27 cellular contexts compared by ENCODE assay signal in genomic region chr21:41558842-41559241, GRCh38. TPM values are rescaled to one million over a fixed set of nuclear protein-coding genes. Genes with fewer than 3 reads are reported as not detected.
A peak's percentile ranks its signal among the peaks of the same experiment; 100 is the strongest.
DNase-seq lines count a peak whose midpoint lies in the region; ATAC-seq, FAIRE-seq and TF ChIP-seq lines count a peak whose summit lies in the region.
"Had no signal": no experiment of that assay in that cellular context is flagged by ENCODE, and none has a peak within 500 bp of the region (broad histone marks: within the 10 kb centered on the region; RNA-seq: fewer than 3 reads in every experiment).

No MANE protein-coding gene starts in this region.

- H3K9ac ChIP-seq in colonic mucosa (ENCODE audit: low read depth in 2 of 2, low read length in 2 of 2), result no peak overlapping the region
- H3K9ac ChIP-seq: BLaER1 treated with 17β-estradiol and CSF1 and Interleukin-3, amounts not matched to agents 10 nM and 100 nM had no signal

- TF ChIP-seq POLR2A in A549 (IDR thresholded peaks at IDR 0.05; ENCODE audit: low read length) (no peak), stomach (IDR thresholded peaks at IDR 0.05) (no peak)

- H3K4me1 ChIP-seq in A549 (no peaks in the 10 kb centered on the region), colonic mucosa (peaks cover 7% of the 10 kb centered on the region), muscle layer of duodenum (ENCODE audit: control insufficient read depth in 1 of 2, insufficient read depth in 2 of 2, low read length in 2 of 2) (no peaks in the 10 kb centered on the region), stomach (peaks cover 9 to 48% (median 29%) of the 10 kb centered on the region in 4 donors)
- H3K4me1 ChIP-seq: BE2C had no signal

- TF ChIP-seq CTCF in A549 (IDR thresholded peaks at IDR 0.05), result no peak
- no peak for TF ChIP-seq CTCF in colonic mucosa (IDR thresholded peaks at IDR 0.05)
- no peak for TF ChIP-seq CTCF in stomach (IDR thresholded peaks at IDR 0.05)

- ATAC-seq in A549 (no peak), GM18867 (IDR thresholded peaks at IDR 0.05; ENCODE audit: unreplicated experiment) (no peak), GM19397 (IDR thresholded peaks at IDR 0.05; ENCODE audit: unreplicated experiment) (no peak)

- DNase-seq in A549 (ENCODE audit: low read depth in 1 of 2, low spot score in 1 of 2), result no peak
- no peak for DNase-seq in colonic mucosa
- DNase-seq in stomach, result no peak
- DNase-seq in SIG-M5 treated with dmso at 0.1 percent for 504 hours (lab: John Stamatoyannopoulos, UW; ENCODE audit: unreplicated experiment), result no peak
- no peak for DNase-seq in amniotic stem cell (lab: John Stamatoyannopoulos, UW)
- DNase-seq: ACHN; AML-193; BE2C; Calu3; CD4-positive, alpha-beta memory T cell; COR-L47; DMS53; DMS79 treated with DMSO at 0.1 percent for 48 hours; GF-D8; GM23248; H7; HCEC 1CT had no signal

- CTCF ChIA-PET in A549 (lab: Yijun Ruan, JAX), result no interaction called here

- no peak overlapping the region for H3K27ac ChIP-seq in A549
- H3K27ac ChIP-seq in colonic mucosa, result peak overlapping the region; percentile 73
- peak overlapping the region; percentile 58 for H3K27ac ChIP-seq in muscle layer of duodenum (ENCODE audit: low read length)
- peak overlapping the region in 4 of 5 donors; percentile 53 to 83 (median 67) for H3K27ac ChIP-seq in stomach
- H3K27ac ChIP-seq: 22Rv1; BLaER1 treated with 17β-estradiol and CSF1 and Interleukin-3, amounts not matched to agents 10 nM and 100 nM had no signal

- H3K4me3 ChIP-seq in A549 (no peak overlapping the region), colonic mucosa (no peak overlapping the region), muscle layer of duodenum (ENCODE audit: low read depth in 1 of 2, low read length in 2 of 2) (no peak overlapping the region), stomach (no peak overlapping the region)
- H3K4me3 ChIP-seq: BLaER1 treated with 17β-estradiol and CSF1 and Interleukin-3, amounts not matched to agents 10 nM and 100 nM; GM23248 had no signal

- no peak for TF ChIP-seq RAD21 in A549 (conservative IDR thresholded peaks at IDR 0.05 in 1 of 2, IDR thresholded peaks at IDR 0.05 in 1 of 2)

- H3K36me3 ChIP-seq in colonic mucosa (no peaks in the 10 kb centered on the region), muscle layer of duodenum (ENCODE audit: control insufficient read depth in 1 of 2, insufficient read depth in 2 of 2, low read length in 2 of 2) (no peaks in the 10 kb centered on the region), stomach (no peaks in the 10 kb centered on the region)
- H3K36me3 ChIP-seq: BE2C; BLaER1 treated with 17β-estradiol and CSF1 and Interleukin-3, amounts not matched to agents 10 nM and 100 nM had no signal

- H3K27me3 ChIP-seq in colonic mucosa, result no peaks in the 10 kb centered on the region
- no peaks in the 10 kb centered on the region for H3K27me3 ChIP-seq in muscle layer of duodenum (ENCODE audit: low read depth, low read length)
- H3K27me3 ChIP-seq in stomach, result peaks cover 0 to 16% (median 0%) of the 10 kb centered on the region in 3 donors
- H3K27me3 ChIP-seq: BE2C; BLaER1 treated with 17β-estradiol and CSF1 and Interleukin-3, amounts not matched to agents 10 nM and 100 nM had no signal

- no peaks in the 10 kb centered on the region for H3K9me3 ChIP-seq in A549
- H3K9me3 ChIP-seq in colonic mucosa, result no peaks in the 10 kb centered on the region
- H3K9me3 ChIP-seq in muscle layer of duodenum (ENCODE audit: control insufficient read depth in 1 of 2, low read length in 2 of 2), result no peaks in the 10 kb centered on the region
- H3K9me3 ChIP-seq in stomach, result no peaks in the 10 kb centered on the region
- H3K9me3 ChIP-seq: BE2C; BLaER1 treated with 17β-estradiol and CSF1 and Interleukin-3, amounts not matched to agents 10 nM and 100 nM had no signal

- intact Hi-C loops in colonic mucosa (cut with DNase I), result no loop called here
- intact Hi-C loops in stomach (cut with DNase I; ENCODE audit: low total_unique reads), result no loop called here

- no peak overlapping the region for H3K4me2 ChIP-seq in A549
- H3K4me2 ChIP-seq: BLaER1 treated with 17β-estradiol and CSF1 and Interleukin-3, amounts not matched to agents 10 nM and 100 nM had no signal

- TF ChIP-seq EP300 in A549 (IDR thresholded peaks at IDR 0.05) (no peak), stomach (IDR thresholded peaks at IDR 0.05) (no peak)

- POLR2A ChIA-PET in A549 (lab: Yijun Ruan, JAX), result no interaction called here

- no peak for FAIRE-seq in A549 (lab: Jason Lieb, UNC)
- FAIRE-seq: A204.1, GM12891, GM18507, H1 had no signal

TF ChIP-seq in A549, 52 proteins besides CTCF, POLR2A, EP300 and RAD21:
- no peak for TF ChIP-seq SREBF2 (IDR thresholded peaks at IDR 0.05)
- peak; percentile 63 for TF ChIP-seq ZC3H11A (IDR thresholded peaks at IDR 0.05)
- TF ChIP-seq NPAS2 (CRISPR knock-in tag; IDR thresholded peaks at IDR 0.05; ENCODE audit: borderline replicate concordance), result no peak
- no peak for TF ChIP-seq HOXB5 (CRISPR knock-in tag; IDR thresholded peaks at IDR 0.05)
- no peak for TF ChIP-seq RFX5 (IDR thresholded peaks at IDR 0.05)
- TF ChIP-seq GATA3 (IDR thresholded peaks at IDR 0.05; ENCODE audit: borderline replicate concordance), result no peak
- no peak for TF ChIP-seq REST (IDR thresholded peaks at IDR 0.05)
- TF ChIP-seq BCL3 (IDR thresholded peaks at IDR 0.05), result no peak
TF ChIP-seq in A549: peak in this region for 1.

RNA-seq across cellular contexts. Expression of gene TMPRSS2, which starts 50.9 kb away (rescaled TPM):
- 0.04 TPM in 1 of 2 replicates, not detected in the other for polyA plus RNA-seq in A549 (2011; rRNA removed)
- not detected in 2 replicates for polyA plus RNA-seq in A549 (2012; cell fraction: cytosol; rRNA removed)
- not detected in 2 replicates for polyA plus RNA-seq in A549 (2012; cell fraction: nucleus; rRNA removed)
- polyA plus RNA-seq in A549 (2017; fragmentation: RNase III; extraction: RNeasy Plus Mini Kit Qiagen cat#74134 plus additional on column Dnase treatment), result 0.05 TPM in 1 of 3 replicates, not detected in the others
- 0.08 TPM in 1 of 2 replicates, not detected in the other for polyA minus RNA-seq in A549 (2011; rRNA and poly(A)+ RNA removed)
- total RNA-seq in colonic mucosa, result 100 to 1,000 TPM; 261 to 408 TPM
- total RNA-seq in stomach, result 100 to 1,000 TPM; 102 to 554 (median 195) TPM
- polyA plus RNA-seq in stomach, result 100 to 1,000 TPM in 1 of 3 donors, 10 to 100 TPM in 2; 58.2 to 106 (median 59.2) TPM
- total RNA-seq: CD4-positive, alpha-beta memory T cell; G401; GM23248 had no signal
- polyA plus RNA-seq: CD4-positive, alpha-beta memory T cell; GM23248 had no signal

Comparison
In these comparisons a context has a peak if more than half of its experiments do, and no peak if none do; other contexts are left out.
1. H3K27ac ChIP-seq: peak in colonic mucosa (single experiment), muscle layer of duodenum (single experiment) and stomach (4 of 5); none in A549 (0 of 2).